ENCODE assay signal across 10 cellular contexts in the genomic region with DNA sequence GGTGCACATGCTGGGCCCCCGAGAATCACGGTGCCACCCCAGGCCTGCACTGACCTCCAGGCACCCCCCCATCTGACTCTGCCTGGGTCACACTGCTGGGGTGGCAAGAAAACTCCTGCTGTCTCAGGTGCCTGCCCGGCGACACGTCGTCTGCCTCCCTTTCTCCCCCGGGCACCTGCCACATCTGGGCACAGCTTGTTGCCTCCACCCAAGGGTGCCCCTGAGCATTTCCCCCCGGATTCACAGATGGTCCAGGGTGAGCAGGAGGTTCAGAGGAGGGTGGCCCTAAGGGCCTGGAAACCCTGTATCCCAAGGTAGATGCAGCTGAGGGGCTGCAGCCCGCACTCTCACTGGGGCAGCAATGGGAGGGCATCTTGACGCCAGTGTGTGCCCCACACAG. TPM values are rescaled to one million over a fixed set of nuclear protein-coding genes. Genes with fewer than 3 reads are reported as not detected.
"Had no signal": no experiment of that assay in that cellular context is flagged by ENCODE, and none has a peak within 500 bp of the region (broad histone marks: within the 10 kb centered on the region; RNA-seq: fewer than 3 reads in every experiment).

No MANE protein-coding gene starts in this region.

- H2AFZ ChIP-seq: GM23338 had no signal

- H3K4me2 ChIP-seq: GM23338 had no signal

- DNase-seq: H9, HCEC 1CT, HFFc6, KBM-7 had no signal

- H3K4me3 Mint-ChIP-seq: GM23338, HFFc6, IgD-negative memory B cell had no signal

- H3K27ac ChIP-seq: HL-60 had no signal

- H3K9me3 Mint-ChIP-seq: GM23338, H9, HFFc6, IgD-negative memory B cell had no signal

- H3K36me3 Mint-ChIP-seq: IgD-negative memory B cell had no signal

- ATAC-seq: GM23338, HepG2 had no signal

- H3K4me3 ChIP-seq: GM23338 had no signal

- H3K27ac Mint-ChIP-seq: GM23338, H9, HFFc6, IgD-negative memory B cell had no signal

RNA-seq across cellular contexts. Expression of a gene that starts 43.4 kb away (rescaled TPM):
- total RNA-seq: H1, HFFc6 had no signal
- polyA plus RNA-seq: GM23338 had no signal

RNA-seq across cellular contexts. Expression of a gene that starts 55.6 kb away (rescaled TPM):
- total RNA-seq: GM23338, H1, H9, HepG2, HFFc6, HT1080 had no signal
- polyA plus RNA-seq: HepG2, IgD-negative memory B cell had no signal
